ENCODE assay signal across 18 cellular contexts in the genomic region with DNA sequence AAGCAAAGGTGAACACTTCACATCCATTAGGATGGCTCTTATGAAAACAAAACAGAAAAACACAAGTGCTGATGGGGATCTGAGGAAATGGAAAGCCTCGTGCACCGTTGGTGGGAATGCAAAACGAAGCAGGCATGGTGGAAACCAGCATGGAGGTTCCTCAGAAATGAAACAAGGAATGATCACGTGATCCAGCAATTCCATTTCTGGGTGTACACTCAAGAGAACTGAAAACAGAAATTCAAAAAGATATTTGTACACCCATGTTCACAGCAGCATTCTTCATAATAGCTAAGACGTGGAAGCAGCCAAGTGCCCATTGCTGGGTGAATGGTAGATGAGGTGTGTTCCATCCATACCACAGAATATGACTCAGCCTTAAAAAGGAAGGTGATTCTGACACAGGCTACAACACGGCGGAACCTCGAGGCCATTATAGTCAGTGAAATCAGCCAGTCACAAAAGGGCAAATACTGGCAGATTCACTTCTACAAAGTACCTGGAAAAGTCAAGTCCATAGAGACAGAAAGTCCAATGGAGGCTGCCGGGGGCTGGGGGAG.
"Had no signal": no experiment of that assay in that cellular context is flagged by ENCODE, and none has a peak within 500 bp of the region (broad histone marks: within the 10 kb centered on the region; RNA-seq: fewer than 3 reads in every experiment).

No MANE protein-coding gene starts in this region.

- H3K4me1 Mint-ChIP-seq: activated CD4-positive, alpha-beta T cell treated with anti-CD3 and anti-CD28 coated beads, Interleukin-2, amount 10 ng/mL, durations not matched to agents 7 days and 5 days had no signal

- H3K4me3 ChIP-seq: dorsolateral prefrontal cortex, esophagus muscularis mucosa, right atrium auricular region, skin epidermis, tibial artery, uterus had no signal

- H3K4me1 ChIP-seq: esophagus muscularis mucosa, right atrium auricular region, tibial artery, uterus had no signal

- H3K27me3 ChIP-seq: right atrium auricular region had no signal

- H3K4me3 Mint-ChIP-seq: activated CD4-positive, alpha-beta T cell treated with anti-CD3 and anti-CD28 coated beads, Interleukin-2, amount 10 ng/mL, durations not matched to agents 7 days and 5 days; nephron had no signal

- H3K27ac ChIP-seq: dorsolateral prefrontal cortex, esophagus muscularis mucosa, right atrium auricular region, skin epidermis, tibial artery, uterus had no signal

- H3K36me3 ChIP-seq: esophagus muscularis mucosa, right atrium auricular region, tibial artery, uterus had no signal

- H3K9me3 ChIP-seq: right atrium auricular region, uterus had no signal

- H3K9me3 Mint-ChIP-seq: activated CD4-positive, alpha-beta T cell treated with anti-CD3 and anti-CD28 coated beads, Interleukin-2, amount 10 ng/mL, durations not matched to agents 7 days and 5 days; nephron had no signal

- H3K27ac Mint-ChIP-seq: activated CD4-positive, alpha-beta T cell treated with anti-CD3 and anti-CD28 coated beads, Interleukin-2, amount 10 ng/mL, durations not matched to agents 7 days and 5 days; nephron; progenitor cell of endocrine pancreas had no signal

- DNase-seq: activated CD4-positive, alpha-beta T cell treated with anti-CD3 and anti-CD28 coated beads, Interleukin-2, amount 10 ng/mL, durations not matched to agents 7 days and 5 days; activated CD4-positive, CD25-positive, alpha-beta regulatory T cell; activated naive CD4-positive, alpha-beta T cell treated with Interleukin-2 at 50 U/mL for 16 hours; activated T-cell treated with anti-CD3 and anti-CD28 coated beads for 4 hours; aorta; dorsolateral prefrontal cortex; hippocampal formation; occipital lobe; stimulated activated CD4-positive, alpha-beta T cell treated with anti-CD3 and anti-CD28 coated beads, Interleukin-15, amount 100 ng/mL, for 24 hours; stimulated activated CD4-positive, alpha-beta T cell treated with anti-CD3 and anti-CD28 coated beads, Interleukin-4, amount 100 ng/mL, for 1 hour; stimulated activated naive CD4-positive, alpha-beta T cell; tibial artery; uterus had no signal
